ENCODE assay signal across 33 cellular contexts in the genomic region with DNA sequence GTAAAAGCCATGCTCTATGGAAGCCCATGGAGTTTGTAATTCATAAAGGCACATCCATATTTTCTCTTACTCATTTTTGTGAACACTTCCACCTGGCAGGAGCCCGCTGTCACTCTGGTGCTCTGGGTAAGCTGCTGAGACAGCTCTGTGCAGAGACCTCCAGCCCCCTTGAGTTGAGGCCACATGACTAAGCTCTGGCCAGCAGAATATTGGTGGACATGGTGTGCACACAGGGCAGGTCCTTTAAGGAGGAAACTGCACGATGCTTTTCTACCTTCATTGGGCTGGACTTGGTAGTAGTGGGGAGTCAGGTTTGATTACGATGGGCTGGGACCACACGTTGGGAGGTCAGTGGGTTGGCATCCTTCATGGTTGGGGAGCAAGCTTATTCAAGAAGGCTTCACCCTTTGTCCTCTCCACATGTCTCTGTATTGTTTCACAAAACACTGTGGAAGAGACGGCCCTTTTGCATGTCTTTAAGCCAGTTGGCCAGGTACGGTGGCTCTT.
"Had no signal": no experiment of that assay in that cellular context is flagged by ENCODE, and none has a peak within 500 bp of the region (broad histone marks: within the 10 kb centered on the region; RNA-seq: fewer than 3 reads in every experiment).

No MANE protein-coding gene starts in this region.

- ATAC-seq: activated CD4-positive, alpha-beta T cell treated with anti-CD3 and anti-CD28 coated beads for 36 hours; activated CD4-positive, CD25-positive, alpha-beta regulatory T cell treated with anti-CD3 and anti-CD28 coated beads, Interleukin-2, amount 50 U/mL, for 24 hours; activated CD8-positive, alpha-beta T cell treated with anti-CD3 and anti-CD28 coated beads, Interleukin-2, amount 10 ng/mL, durations not matched to agents 7 days and 5 days; body of pancreas; Panc1; WTC11 had no signal

- DNase-seq: activated CD4-positive, alpha-beta T cell treated with anti-CD3 and anti-CD28 coated beads for 36 hours; activated CD4-positive, alpha-beta T cell treated with anti-CD3 and anti-CD28 coated beads, Interleukin-2, amount 10 ng/mL, durations not matched to agents 7 days and 5 days; activated CD4-positive, alpha-beta T cell treated with anti-CD3 and anti-CD28 coated beads, Interleukin-2, amount 50 U/mL, for 48 hours; activated CD8-positive, alpha-beta T cell treated with anti-CD3 and anti-CD28 coated beads, Interleukin-2, amount 10 ng/mL, durations not matched to agents 7 days and 5 days; activated gamma-delta T cell; activated naive CD4-positive, alpha-beta T cell treated with Interleukin-2 at 50 U/mL for 16 hours; activated naive CD8-positive, alpha-beta T cell treated with anti-CD3 and anti-CD28 coated beads, Interleukin-2, amount 10 ng/mL, durations not matched to agents 7 days and 5 days; activated T-cell treated with anti-CD3 and anti-CD28 coated beads, Interleukin-2, amount 50 U/mL, for 24 hours; adrenal gland; body of pancreas; caudate nucleus; cerebellar nuclear complex; MG63; NCI-H1048; NCI-H1105 treated with DMSO at 0.1 percent for 48 hours; NCI-H1436; NCI-H1694; NCI-H1930; NCI-H2081 treated with DMSO at 0.1 percent for 48 hours; NCI-H226; NCI-H446 treated with DMSO at 0.1 percent for 48 hours; NCI-H524; NCI-H69; NCI-H82; SHP77; SJCRH30; T1000 had no signal

- FAIRE-seq: astrocyte had no signal

- H3K27ac ChIP-seq: adrenal gland, body of pancreas, breast epithelium, SJCRH30, SK-N-MC had no signal
